In the genomic region with DNA sequence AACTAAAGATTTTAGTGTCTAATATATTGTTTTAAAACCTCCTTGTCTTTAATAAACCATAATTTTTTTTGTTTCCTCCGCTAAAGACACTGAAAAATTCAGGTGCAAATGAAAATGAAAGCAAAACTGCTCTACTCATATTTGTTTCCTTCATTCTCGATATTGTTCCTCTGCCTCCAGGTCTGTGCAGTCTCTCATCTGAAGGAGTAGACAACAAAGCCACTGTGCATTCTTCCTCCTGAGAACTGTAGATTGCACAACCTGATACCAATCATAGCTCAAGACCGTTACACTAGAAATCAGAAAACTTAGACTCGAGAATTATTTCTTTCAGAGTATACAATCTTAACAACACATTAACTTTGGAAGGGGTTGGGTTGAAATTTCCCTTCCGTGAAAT, we compare ENCODE assay signal across 8 cellular contexts.
DNase-seq lines count a peak whose midpoint lies in the region; ATAC-seq and TF ChIP-seq lines count a peak whose summit lies in the region.

No MANE protein-coding gene starts in this region.

- H3F3A ChIP-seq in GM23338 (replicated peaks; ENCODE audit: low read depth), result no peaks in the 10 kb centered on the region

- H3K4me3 Mint-ChIP-seq in activated T-helper 2 cell treated with anti-CD3 and anti-CD28 coated beads, Interferon-gamma antibody, Interleukin-2, Interleukin-4, amounts not matched to agents 10 μg/mL and 5 μg/mL and 100 μg/mL, durations not matched to agents 14 hours and 24 hours and 36 hours (ENCODE audit: low read depth), result peak overlapping the region; percentile 65
- H3K4me3 Mint-ChIP-seq in GM23338, result no peak overlapping the region

- H4K20me1 ChIP-seq in GM23338 (replicated peaks; ENCODE audit: insufficient read depth), result no peaks in the 10 kb centered on the region

- no peak overlapping the region for H2AFZ ChIP-seq in GM23338

- peak; percentile 61 for ATAC-seq in left lung
- no peak for ATAC-seq in GM23338

- TF ChIP-seq CTCF in left lung (IDR thresholded peaks at IDR 0.05) (no peak), GM23338 (conservative IDR thresholded peaks at IDR 0.05; ENCODE audit: low read depth in 2 of 2) (no peak), GM13977 (IDR thresholded peaks at IDR 0.05; ENCODE audit: extremely low read depth, insufficient read depth, missing control alignments) (no peak)

- peaks cover 2% of the 10 kb centered on the region for H3K4me1 Mint-ChIP-seq in activated T-helper 2 cell treated with anti-CD3 and anti-CD28 coated beads, Interferon-gamma antibody, Interleukin-2, Interleukin-4, amounts not matched to agents 10 μg/mL and 5 μg/mL and 100 μg/mL, durations not matched to agents 14 hours and 24 hours and 36 hours (ENCODE audit: low read depth)
- no peaks in the 10 kb centered on the region for H3K4me1 Mint-ChIP-seq in GM23338

- no peaks in the 10 kb centered on the region for H3K4me1 ChIP-seq in left lung
- no peaks in the 10 kb centered on the region for H3K4me1 ChIP-seq in GM23338 (ENCODE audit: insufficient read depth)

- H3K27me3 Mint-ChIP-seq in activated T-helper 2 cell treated with anti-CD3 and anti-CD28 coated beads, Interferon-gamma antibody, Interleukin-2, Interleukin-4, amounts not matched to agents 10 μg/mL and 5 μg/mL and 100 μg/mL, durations not matched to agents 14 hours and 24 hours and 36 hours (ENCODE audit: low read depth), result no peaks in the 10 kb centered on the region
- no peaks in the 10 kb centered on the region for H3K27me3 Mint-ChIP-seq in GM23338 (ENCODE audit: insufficient read depth, low read depth, poor library complexity)

- H3K27me3 ChIP-seq in left lung, result no peaks in the 10 kb centered on the region
- H3K27me3 ChIP-seq in GM23338 (ENCODE audit: insufficient read depth), result no peaks in the 10 kb centered on the region

- H3K79me2 ChIP-seq in GM23338 (replicated peaks; ENCODE audit: insufficient read depth), result no peaks in the 10 kb centered on the region

- in situ Hi-C loops in GM13977 (cut with MboI; ENCODE audit: low pct_unique_long_range_greater_than_20kb, low sequenced_read_pairs, unreplicated experiment), result no loop called here

- no peak overlapping the region for H3K27ac Mint-ChIP-seq in activated T-helper 2 cell treated with anti-CD3 and anti-CD28 coated beads, Interferon-gamma antibody, Interleukin-2, Interleukin-4, amounts not matched to agents 10 μg/mL and 5 μg/mL and 100 μg/mL, durations not matched to agents 14 hours and 24 hours and 36 hours
- H3K27ac Mint-ChIP-seq in GM23338, result no peak overlapping the region

- no peaks in the 10 kb centered on the region for H3K36me3 Mint-ChIP-seq in activated T-helper 2 cell treated with anti-CD3 and anti-CD28 coated beads, Interferon-gamma antibody, Interleukin-2, Interleukin-4, amounts not matched to agents 10 μg/mL and 5 μg/mL and 100 μg/mL, durations not matched to agents 14 hours and 24 hours and 36 hours (ENCODE audit: low read depth)
- no peaks in the 10 kb centered on the region for H3K36me3 Mint-ChIP-seq in GM23338 (ENCODE audit: low read depth)

- H3K9me3 ChIP-seq in left lung, result no peaks in the 10 kb centered on the region

- H3K4me2 ChIP-seq in GM23338, result no peak overlapping the region

- H3K4me3 ChIP-seq in Jurkat, Clone E6-1 (ENCODE audit: low read length), result peak overlapping the region; percentile 50
- H3K4me3 ChIP-seq in left lung (peak overlapping the region; percentile 13 to 21), GM23338 (no peak overlapping the region)

- no peaks in the 10 kb centered on the region for H3K9me2 ChIP-seq in GM23338 (ENCODE audit: insufficient read depth)

- H3K27ac ChIP-seq in left lung (no peak overlapping the region), GM23338 (ENCODE audit: low read depth) (no peak overlapping the region)

- peaks cover 33% of the 10 kb centered on the region for H3K9me3 Mint-ChIP-seq in activated T-helper 2 cell treated with anti-CD3 and anti-CD28 coated beads, Interferon-gamma antibody, Interleukin-2, Interleukin-4, amounts not matched to agents 10 μg/mL and 5 μg/mL and 100 μg/mL, durations not matched to agents 14 hours and 24 hours and 36 hours
- H3K9me3 Mint-ChIP-seq in GM23338, result no peaks in the 10 kb centered on the region

- peak; percentile 32 for DNase-seq in A172 (ENCODE audit: low spot score)
- peak; percentile 21 for DNase-seq in Jurkat, Clone E6-1 (ENCODE audit: low read depth, low spot score)
- DNase-seq in activated T-helper 2 cell treated with anti-CD3 and anti-CD28 coated beads, Interferon-gamma antibody, Interleukin-2, Interleukin-4, amounts not matched to agents 10 μg/mL and 5 μg/mL and 100 μg/mL, durations not matched to agents 14 hours and 24 hours and 36 hours (ENCODE audit: low spot score), result no peak
- no peak for DNase-seq in left lung
- no peak for DNase-seq in anterior cingulate cortex (lab: John Stamatoyannopoulos, UW)
- no peak for DNase-seq in SW 1271 (lab: John Stamatoyannopoulos, UW)
- no peak for DNase-seq in GM23338 (ENCODE audit: low spot score)
- DNase-seq in GM13977 (ENCODE audit: low spot score), result no peak

- intact Hi-C loops in activated T-helper 2 cell treated with anti-CD3 and anti-CD28 coated beads, Interferon-gamma antibody, Interleukin-2, Interleukin-4, amounts not matched to agents 10 μg/mL and 5 μg/mL and 100 μg/mL, durations not matched to agents 14 hours and 24 hours and 36 hours (cut with micrococcal nuclease), result loop anchor here (10.0 kb wide), 1 partner anchor 65 kb away; no protein-coding TSS in a partner anchor
- intact Hi-C loops in left lung (cut with DNase I), result no loop called here

- H3K36me3 ChIP-seq in left lung (no peaks in the 10 kb centered on the region), GM23338 (ENCODE audit: insufficient read depth) (no peaks in the 10 kb centered on the region)

TF ChIP-seq in GM23338, 12 proteins besides CTCF, POLR2A, EP300 and RAD21:
- TF ChIP-seq, protein P1, sequence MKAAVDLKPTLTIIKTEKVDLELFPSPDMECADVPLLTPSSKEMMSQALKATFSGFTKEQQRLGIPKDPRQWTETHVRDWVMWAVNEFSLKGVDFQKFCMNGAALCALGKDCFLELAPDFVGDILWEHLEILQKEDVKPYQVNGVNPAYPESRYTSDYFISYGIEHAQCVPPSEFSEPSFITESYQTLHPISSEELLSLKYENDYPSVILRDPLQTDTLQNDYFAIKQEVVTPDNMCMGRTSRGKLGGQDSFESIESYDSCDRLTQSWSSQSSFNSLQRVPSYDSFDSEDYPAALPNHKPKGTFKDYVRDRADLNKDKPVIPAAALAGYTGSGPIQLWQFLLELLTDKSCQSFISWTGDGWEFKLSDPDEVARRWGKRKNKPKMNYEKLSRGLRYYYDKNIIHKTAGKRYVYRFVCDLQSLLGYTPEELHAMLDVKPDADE (IDR thresholded peaks at IDR 0.05), result no peak

Comparison
In these comparisons a context has a peak if more than half of its experiments do, and no peak if none do; other contexts are left out.
1. DNase-seq: peak in A172 (single experiment) and Jurkat, Clone E6-1 (single experiment); none in activated T-helper 2 cell treated with anti-CD3 and anti-CD28 coated beads, Interferon-gamma antibody, Interleukin-2, Interleukin-4, amounts not matched to agents 10 μg/mL and 5 μg/mL and 100 μg/mL, durations not matched to agents 14 hours and 24 hours and 36 hours (single experiment), left lung (0 of 2), anterior cingulate cortex (0 of 58), SW 1271 (0 of 2), GM23338 (single experiment) and GM13977 (single experiment).